Comparison of ENCODE assay signal across 24 cellular contexts in genomic region chr14:103302966-103303365, GRCh38.
A peak's percentile ranks its signal among the peaks of the same experiment; 100 is the strongest.
DNase-seq lines count a peak whose midpoint lies in the region; ATAC-seq and TF ChIP-seq lines count a peak whose summit lies in the region.
"Had no signal": no experiment of that assay in that cellular context is flagged by ENCODE, and none has a peak within 500 bp of the region (broad histone marks: within the 10 kb centered on the region; RNA-seq: fewer than 3 reads in every experiment).

No MANE protein-coding gene starts in this region.

- H3K9me3 ChIP-seq in SK-N-MC (ENCODE audit: low read depth, low read length): no peaks in the 10 kb centered on the region
- H3K9me3 ChIP-seq: adrenal gland, colonic mucosa, esophagus muscularis mucosa, lower lobe of right lung, SJSA1, thyroid gland had no signal

- no peak for ATAC-seq in HG03039 (IDR thresholded peaks at IDR 0.05; ENCODE audit: unreplicated experiment)
- ATAC-seq: activated CD4-positive, CD25-positive, alpha-beta regulatory T cell treated with anti-CD3 and anti-CD28 coated beads, Interleukin-2, amount 50 U/mL, for 24 hours; activated CD8-positive, alpha-beta T cell treated with anti-CD3 and anti-CD28 coated beads for 36 hours; lower lobe of right lung; right cardiac atrium had no signal

- H3K4me3 ChIP-seq in AG10803 (ENCODE audit: low read length) (no peak overlapping the region), HL-60 (replicated peaks; ENCODE audit: insufficient read depth, low read length) (no peak overlapping the region), SK-N-MC (0 out of 2 replicates have a peak overlapping the region, but pooled peaks have one; percentile 14), fibroblast of pulmonary artery (replicated peaks; ENCODE audit: low read depth, low read length) (no peak overlapping the region), coronary artery (no peak overlapping the region)
- H3K4me3 ChIP-seq: adrenal gland, colonic mucosa, esophagus muscularis mucosa, lower lobe of right lung, SJSA1, thyroid gland had no signal

- H3K27me3 ChIP-seq in HL-60 (ENCODE audit: insufficient read depth, poor library complexity, severe bottlenecking): no peaks in the 10 kb centered on the region
- H3K27me3 ChIP-seq: adrenal gland, colonic mucosa, SJSA1, thyroid gland had no signal

- DNase-seq in AG10803 (ENCODE audit: low read depth) (peak; percentile 45), HL-60 (ENCODE audit: low read depth in 1 of 2, low spot score in 1 of 2) (no peak), SK-N-MC (ENCODE audit: low read depth, low spot score) (no peak), fibroblast of pulmonary artery (ENCODE audit: low read depth) (peak; percentile 43), coronary artery (ENCODE audit: low spot score) (no peak), NCI-H1092 (lab: John Stamatoyannopoulos, UW) (no peak), ecto neural progenitor cell (ENCODE audit: low spot score) (no peak)
- DNase-seq: activated CD8-positive, alpha-beta T cell treated with anti-CD3 and anti-CD28 coated beads for 36 hours; adrenal gland; CD4-positive, CD25-positive, alpha-beta regulatory T cell; colonic mucosa; endodermal cell; glutamatergic neuron; lower lobe of right lung; NCI-H1092 treated with DMSO at 0.1 percent for 48 hours; NCI-H2081; NCI-H446; right cardiac atrium; thyroid gland had no signal

- peak overlapping the region; percentile 56 for H3K9ac ChIP-seq in SK-N-MC (ENCODE audit: insufficient read length)
- H3K9ac ChIP-seq: KMS-11 had no signal

- H3K27ac ChIP-seq in HL-60 (replicated peaks) (peak overlapping the region; percentile 10), SK-N-MC (peak overlapping the region; percentile 92), coronary artery (no peak overlapping the region)
- H3K27ac ChIP-seq: adrenal gland, colonic mucosa, esophagus muscularis mucosa, KMS-11, lower lobe of right lung, SJSA1, thyroid gland had no signal

- TF ChIP-seq CTCF in AG10803 (conservative IDR thresholded peaks at IDR 0.05; ENCODE audit: low read length) (no peak), HL-60 (IDR thresholded peaks at IDR 0.05; ENCODE audit: insufficient read depth, low read length) (no peak), fibroblast of pulmonary artery (IDR thresholded peaks at IDR 0.05; ENCODE audit: low read length, missing control alignments) (no peak), coronary artery (IDR thresholded peaks at IDR 0.05) (no peak)

- no peaks in the 10 kb centered on the region for H3K36me3 ChIP-seq in SK-N-MC (ENCODE audit: insufficient read depth, low read length)
- H3K36me3 ChIP-seq: adrenal gland, colonic mucosa, esophagus muscularis mucosa, lower lobe of right lung, SJSA1, thyroid gland had no signal

Comparison
In these comparisons a context has a peak if more than half of its experiments do, and no peak if none do; other contexts are left out.
1. DNase-seq: peak in AG10803 (single experiment) and fibroblast of pulmonary artery (single experiment); none in HL-60 (0 of 2), SK-N-MC (single experiment), coronary artery (single experiment), NCI-H1092 (single experiment) and ecto neural progenitor cell (single experiment).
2. H3K27ac ChIP-seq: peak in HL-60 (single experiment) and SK-N-MC (single experiment); none in coronary artery (0 of 2).